Comparison of ENCODE assay signal across 16 cellular contexts in the genomic region with DNA sequence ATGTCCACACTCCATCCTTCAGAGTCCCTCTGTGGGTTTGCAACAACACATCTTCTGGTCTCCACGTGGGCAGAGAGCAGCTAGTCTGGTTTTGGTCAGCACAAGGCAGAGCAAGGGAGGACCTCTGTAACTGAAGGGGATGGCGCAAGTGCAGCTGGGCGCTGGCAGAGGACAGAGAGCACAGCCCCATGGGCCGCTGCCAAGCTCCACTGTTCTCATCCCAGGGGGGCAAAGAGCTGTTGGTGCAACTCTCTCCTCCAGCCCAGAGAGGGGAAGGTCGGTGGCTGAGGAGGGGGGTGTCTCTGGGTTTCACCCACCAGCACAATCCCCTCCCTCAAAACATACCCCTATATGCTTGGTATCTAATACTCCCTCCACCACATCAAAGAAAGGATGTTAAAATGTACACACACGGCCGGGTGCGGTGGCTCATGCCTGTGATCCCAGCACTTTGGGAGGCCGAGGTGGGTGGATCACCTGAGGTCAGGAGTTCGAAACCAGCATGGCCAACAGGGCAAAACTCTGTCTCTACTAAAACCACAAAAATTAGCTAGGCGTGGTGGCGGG. TPM values are rescaled to one million over a fixed set of nuclear protein-coding genes. Genes with fewer than 3 reads are reported as not detected.
DNase-seq lines count a peak whose midpoint lies in the region; ATAC-seq, FAIRE-seq and TF ChIP-seq lines count a peak whose summit lies in the region.
"Had no signal": no experiment of that assay in that cellular context is flagged by ENCODE, and none has a peak within 500 bp of the region (broad histone marks: within the 10 kb centered on the region; RNA-seq: fewer than 3 reads in every experiment).

No MANE protein-coding gene starts in this region.

- H3K4me3 ChIP-seq in pancreas = no peak overlapping the region
- H3K4me3 ChIP-seq: GM23338, skin epidermis had no signal

- no peaks in the 10 kb centered on the region for H3K36me3 ChIP-seq in pancreas

- H3K27me3 ChIP-seq in pancreas = no peaks in the 10 kb centered on the region

- peak; percentile 68 for DNase-seq in AG08395 (ENCODE audit: low spot score)
- DNase-seq in amygdala (lab: John Stamatoyannopoulos, UW) = peak in 46 of 56 donors; percentile 24 to 83 (median 62)
- DNase-seq in left ventricle myocardium superior = peak; percentile 58
- DNase-seq in pancreas = peak in 1 of 6 donors; percentile 41
- DNase-seq in activated CD8-positive, alpha-beta memory T cell treated with anti-CD3 and anti-CD28 coated beads, Interleukin-2, amount 50 U/mL, for 4 hours = no peak
- no peak for DNase-seq in activated CD4-positive, alpha-beta T cell treated with anti-CD3 and anti-CD28 coated beads for 1 hour
- DNase-seq: activated CD4-positive, alpha-beta T cell treated with anti-CD3 and anti-CD28 coated beads, Interleukin-2, amount 50 U/mL, for 1 hour; effector CD8-positive, alpha-beta T cell; naive thymus-derived CD4-positive, alpha-beta T cell; NCI-H1694 treated with DMSO at 0.1 percent for 48 hours; NCI-H748 treated with DMSO at 0.1 percent for 48 hours; stimulated activated naive CD8-positive, alpha-beta T cell treated with anti-CD3 and anti-CD28 coated beads, Interleukin-15, Interleukin-2, amounts not matched to agents 100 U/mL and 50 U/mL, for 24 hours had no signal

- intact Hi-C loops in left ventricle myocardium superior (cut with micrococcal nuclease) (no loop called here), pancreas (cut with DNase I) (no loop called here)

- H3K4me1 ChIP-seq in pancreas = no peaks in the 10 kb centered on the region

- no peak for TF ChIP-seq CTCF in pancreas (IDR thresholded peaks at IDR 0.05)

- ATAC-seq in left ventricle myocardium superior = peak; percentile 78
- ATAC-seq in pancreas = peak in 3 of 4 donors; percentile 12 to 40 (median 39)
- ATAC-seq in GM18909 (IDR thresholded peaks at IDR 0.05; ENCODE audit: poor library complexity, unreplicated experiment) = no peak
- no peak for ATAC-seq in HG03045 (IDR thresholded peaks at IDR 0.05; ENCODE audit: unreplicated experiment)
- ATAC-seq: GM23338; naive thymus-derived CD4-positive, alpha-beta T cell; stimulated activated naive CD8-positive, alpha-beta T cell treated with anti-CD3 and anti-CD28 coated beads, Interleukin-15, Interleukin-2, amounts not matched to agents 100 U/mL and 50 U/mL, for 24 hours had no signal

- WGBS in pancreas, 2 donors = 79 to 88% methylated on average over 12 of the region's 12 CpGs

- FAIRE-seq in pancreas (lab: Jason Lieb, UNC) = no peak

- H3K27ac ChIP-seq in pancreas = peak overlapping the region in 2 of 4 donors; percentile 11 to 77
- H3K27ac ChIP-seq: skin epidermis had no signal

- H3K9me3 ChIP-seq in pancreas = no peaks in the 10 kb centered on the region

RNA-seq across cellular contexts. Expression of a gene that starts 9.1 kb away (rescaled TPM):
- total RNA-seq in left ventricle myocardium superior (21.2 TPM), pancreas (10 to 100 TPM; 17.0 to 41.0 (median 21.4) TPM)
- polyA plus RNA-seq in pancreas = 10 to 100 TPM in 1 of 2 donors, 1 to 10 TPM in 1; 5.8 to 15.5 TPM
- polyA plus RNA-seq: naive thymus-derived CD4-positive, alpha-beta T cell had no signal

RNA-seq across cellular contexts. Expression of a gene that starts 43.3 kb away (rescaled TPM):
- not detected for total RNA-seq in left ventricle myocardium superior
- 1 to 10 TPM; 1.1 to 2.4 (median 1.7) TPM for total RNA-seq in pancreas
- polyA plus RNA-seq in pancreas = 1 to 10 TPM; 2.8 to 3.0 TPM
- polyA plus RNA-seq: naive thymus-derived CD4-positive, alpha-beta T cell had no signal

Comparison
In these comparisons a context has a peak if more than half of its experiments do, and no peak if none do; other contexts are left out.
1. DNase-seq: peak in AG08395 (single experiment), amygdala (46 of 56) and left ventricle myocardium superior (single experiment); none in activated CD8-positive, alpha-beta memory T cell treated with anti-CD3 and anti-CD28 coated beads, Interleukin-2, amount 50 U/mL, for 4 hours (single experiment) and activated CD4-positive, alpha-beta T cell treated with anti-CD3 and anti-CD28 coated beads for 1 hour (single experiment).
2. ATAC-seq: peak in left ventricle myocardium superior (single experiment) and pancreas (3 of 4); none in GM18909 (single experiment) and HG03045 (single experiment).